8 cellular contexts compared by ENCODE assay signal in genomic region chr3:354433-354832, GRCh38.
DNase-seq lines count a peak whose midpoint lies in the region; ATAC-seq, FAIRE-seq and TF ChIP-seq lines count a peak whose summit lies in the region.

No MANE protein-coding gene starts in this region.

- no peak overlapping the region for H3K27ac ChIP-seq in CD8-positive, alpha-beta T cell (ENCODE audit: low read depth, low read length)
- no peak overlapping the region for H3K27ac ChIP-seq in heart right ventricle
- H3K27ac ChIP-seq in sigmoid colon, result no peak overlapping the region

- no peaks in the 10 kb centered on the region for H3K27me3 Mint-ChIP-seq in CD8-positive, alpha-beta T cell (ENCODE audit: low read depth)
- H3K27me3 Mint-ChIP-seq in activated B cell treated with CpG ODN at 0.5 μM for 24 hours, result no peaks in the 10 kb centered on the region

- H3K4me3 Mint-ChIP-seq in CD8-positive, alpha-beta T cell, result no peak overlapping the region
- H3K4me3 Mint-ChIP-seq in activated B cell treated with CpG ODN at 0.5 μM for 24 hours, result no peak overlapping the region

- no peaks in the 10 kb centered on the region for H3K4me1 ChIP-seq in CD8-positive, alpha-beta T cell (ENCODE audit: insufficient read depth, low read length)
- H3K4me1 ChIP-seq in heart right ventricle (no peaks in the 10 kb centered on the region), sigmoid colon (peaks cover 0 to 36% (median 30%) of the 10 kb centered on the region in 4 donors)

- DNase-seq in CD8-positive, alpha-beta T cell, result no peak
- DNase-seq in GM18507 (ENCODE audit: extremely low spot score, insufficient read length, low read depth) (no peak), NCI-H187 (lab: John Stamatoyannopoulos, UW) (peak; percentile 23 to 63), activated B cell treated with CpG ODN at 0.5 μM for 24 hours (no peak), heart right ventricle (no peak), sigmoid colon (no peak)

- CTCF ChIA-PET in CD8-positive, alpha-beta T cell (lab: Charles Lee), result interaction anchor here (1.0 to 1.3 kb wide), 3 partner anchors 8 to 282 kb away, joined by 3 to 5 read pairs (median 3); no protein-coding TSS in a partner anchor
- CTCF ChIA-PET in activated B cell treated with CpG ODN at 0.5 μM for 24 hours (lab: Charles Lee), result interaction anchor here (0.6 to 8.3 kb wide), 43 partner anchors 9 to 342 kb away, joined by 3 to 241 read pairs (median 5); no protein-coding TSS in a partner anchor

- TF ChIP-seq POLR2A in sigmoid colon (IDR thresholded peaks at IDR 0.05), result no peak

- intact Hi-C loops in CD8-positive, alpha-beta T cell (cut with DNase I, micrococcal nuclease), result no loop called here
- intact Hi-C loops in activated B cell treated with CpG ODN at 0.5 μM for 24 hours (cut with micrococcal nuclease), result loop anchor here (1.0 to 2.0 kb wide), 4 partner anchors 23 to 311 kb away; no protein-coding TSS in a partner anchor
- intact Hi-C loops in heart right ventricle (cut with DNase I), result no loop called here
- intact Hi-C loops in sigmoid colon (cut with DNase I), result no loop called here

- H3K36me3 Mint-ChIP-seq in CD8-positive, alpha-beta T cell, result no peaks in the 10 kb centered on the region
- no peaks in the 10 kb centered on the region for H3K36me3 Mint-ChIP-seq in activated B cell treated with CpG ODN at 0.5 μM for 24 hours (ENCODE audit: low read depth)

- peak; percentile 96 for FAIRE-seq in GM18507 (lab: Jason Lieb, UNC)

- no peak for ATAC-seq in CD8-positive, alpha-beta T cell
- ATAC-seq in HG02884 (IDR thresholded peaks at IDR 0.05; ENCODE audit: unreplicated experiment) (peak; percentile 71), activated B cell treated with CpG ODN at 0.5 μM for 24 hours (ENCODE audit: low read depth) (peak; percentile 49), heart right ventricle (peak in 1 of 8 donors; percentile 22), HG02970 (IDR thresholded peaks at IDR 0.05; ENCODE audit: low FRiP score, unreplicated experiment) (no peak)

- no peaks in the 10 kb centered on the region for H3K4me1 Mint-ChIP-seq in CD8-positive, alpha-beta T cell (ENCODE audit: low read depth)
- peaks cover 22% of the 10 kb centered on the region for H3K4me1 Mint-ChIP-seq in activated B cell treated with CpG ODN at 0.5 μM for 24 hours

- 28 to 32% methylated on average over 3 of the region's 3 CpGs for WGBS in heart right ventricle, 2 donors
- 23 to 30% methylated on average over 3 of the region's 3 CpGs for WGBS in sigmoid colon, 2 donors

- peak; percentile 31 for TF ChIP-seq CTCF in CD8-positive, alpha-beta T cell (IDR thresholded peaks at IDR 0.05)
- TF ChIP-seq CTCF in activated B cell treated with CpG ODN at 0.5 μM for 24 hours (IDR thresholded peaks at IDR 0.05), result peak; percentile 22
- peak; percentile 33 to 71 (median 64) for TF ChIP-seq CTCF in heart right ventricle (IDR thresholded peaks at IDR 0.05)
- TF ChIP-seq CTCF in sigmoid colon (IDR thresholded peaks at IDR 0.05), result peak; percentile 19 to 78 (median 60)

- no peak for TF ChIP-seq EP300 in sigmoid colon (IDR thresholded peaks at IDR 0.05)

- no peaks in the 10 kb centered on the region for H3K36me3 ChIP-seq in CD8-positive, alpha-beta T cell (ENCODE audit: insufficient read depth, low read length)
- H3K36me3 ChIP-seq in heart right ventricle (no peaks in the 10 kb centered on the region), sigmoid colon (no peaks in the 10 kb centered on the region)

- H3K27ac Mint-ChIP-seq in CD8-positive, alpha-beta T cell, result no peak overlapping the region
- no peak overlapping the region for H3K27ac Mint-ChIP-seq in activated B cell treated with CpG ODN at 0.5 μM for 24 hours

- H3K27me3 ChIP-seq in CD8-positive, alpha-beta T cell (ENCODE audit: insufficient read depth, low read length), result no peaks in the 10 kb centered on the region
- H3K27me3 ChIP-seq in heart right ventricle, result peaks cover 0 to 4% (median 0%) of the 10 kb centered on the region in 7 donors
- H3K27me3 ChIP-seq in sigmoid colon, result no peaks in the 10 kb centered on the region

- H3K9me3 ChIP-seq in CD8-positive, alpha-beta T cell (ENCODE audit: low read length), result no peaks in the 10 kb centered on the region
- H3K9me3 ChIP-seq in heart right ventricle (no peaks in the 10 kb centered on the region), sigmoid colon (no peaks in the 10 kb centered on the region)

- H3K4me3 ChIP-seq in CD8-positive, alpha-beta T cell (ENCODE audit: low read depth, low read length), result no peak overlapping the region
- no peak overlapping the region for H3K4me3 ChIP-seq in heart right ventricle
- no peak overlapping the region for H3K4me3 ChIP-seq in sigmoid colon

- H3K9me3 Mint-ChIP-seq in CD8-positive, alpha-beta T cell, result no peaks in the 10 kb centered on the region
- H3K9me3 Mint-ChIP-seq in activated B cell treated with CpG ODN at 0.5 μM for 24 hours, result no peaks in the 10 kb centered on the region

- POLR2A ChIA-PET in CD8-positive, alpha-beta T cell (lab: Charles Lee), result no interaction called here
- POLR2A ChIA-PET in activated B cell treated with CpG ODN at 0.5 μM for 24 hours (lab: Charles Lee), result interaction anchor here (0.9 to 1.3 kb wide), 4 partner anchors 11 to 312 kb away, joined by 3 to 8 read pairs (median 4); no protein-coding TSS in a partner anchor

Comparison
In these comparisons a context has a peak if more than half of its experiments do, and no peak if none do; other contexts are left out.
1. ATAC-seq: peak in HG02884 (single experiment) and activated B cell treated with CpG ODN at 0.5 μM for 24 hours (single experiment); none in CD8-positive, alpha-beta T cell (single experiment) and HG02970 (single experiment).
2. DNase-seq: peak in NCI-H187 (2 of 2); none in CD8-positive, alpha-beta T cell (0 of 7), GM18507 (single experiment), activated B cell treated with CpG ODN at 0.5 μM for 24 hours (single experiment), heart right ventricle (0 of 2) and sigmoid colon (single experiment).
3. Peak in every context shown above with its lines, with median percentiles within 50 percentile points of each other: CTCF ChIP-seq.